In genomic region chr17:81285179-81285878, GRCh38 we compare ENCODE assay signal across 8 cellular contexts. TPM values are rescaled to one million over a fixed set of nuclear protein-coding genes. Genes with fewer than 3 reads are reported as not detected.
DNase-seq lines count a peak whose midpoint lies in the region; ATAC-seq and TF ChIP-seq lines count a peak whose summit lies in the region.

No MANE protein-coding gene starts in this region.

- dilution Hi-C loops in mammary epithelial cell (cut with HindIII; ENCODE audit: low sequenced_read_pairs): loop anchor here (5.0 to 10.0 kb wide), 3 partner anchors 61 to 172 kb away; partner anchors contain the start of gene CEP131

- DNase-seq in breast epithelium (ENCODE audit: low spot score in 2 of 2): no peak
- DNase-seq in mammary epithelial cell: no peak
- DNase-seq in activated T-cell treated with anti-CD3 and anti-CD28 coated beads, Interleukin-2, amount 50 U/mL, for 1 hour: peak; percentile 49
- peak; percentile 76 for DNase-seq in fibroblast of villous mesenchyme (ENCODE audit: low read depth)
- peak; percentile 75 for DNase-seq in retina
- no peak for DNase-seq in NCI-H69 (lab: John Stamatoyannopoulos, UW)

- H3K27ac ChIP-seq in breast epithelium: peak overlapping the region; percentile 31 to 85
- no peak overlapping the region for H3K27ac ChIP-seq in mammary epithelial cell (ENCODE audit: insufficient read depth, low read depth, low read length)

- ATAC-seq in HG03442 (IDR thresholded peaks at IDR 0.05; ENCODE audit: unreplicated experiment) (no peak), GM18517 (IDR thresholded peaks at IDR 0.05; ENCODE audit: unreplicated experiment) (no peak)

- intact Hi-C loops in breast epithelium (cut with DNase I; ENCODE audit: low total_unique reads): no loop called here
- intact Hi-C loops in mammary epithelial cell (cut with micrococcal nuclease): no loop called here

- peaks cover 49% of the 10 kb centered on the region for H3K79me2 ChIP-seq in mammary epithelial cell (ENCODE audit: insufficient read depth, low read length)

- BruUV-seq in mammary epithelial cell (replicated peaks; lab: Mats Ljungman, UMichigan): no TSS peak

- CTCF ChIA-PET in mammary epithelial cell (lab: Charles Lee; ENCODE audit: low non-redundant PET): no interaction called here

- no peak overlapping the region for H2AFZ ChIP-seq in mammary epithelial cell (ENCODE audit: low read depth, low read length)

- H3K9me3 ChIP-seq in breast epithelium (no peaks in the 10 kb centered on the region), mammary epithelial cell (replicated peaks; ENCODE audit: insufficient read depth, low read length) (no peaks in the 10 kb centered on the region)

- TF ChIP-seq CTCF in breast epithelium (IDR thresholded peaks at IDR 0.05): no peak
- TF ChIP-seq CTCF in mammary epithelial cell (conservative IDR thresholded peaks at IDR 0.05 in 1 of 2, IDR thresholded peaks at IDR 0.05 in 1 of 2; ENCODE audit: extremely low read depth in 1 of 2, insufficient read depth in 1 of 2, low read depth in 1 of 2, low read length in 2 of 2): no peak
- no peak for TF ChIP-seq CTCF in fibroblast of villous mesenchyme (IDR thresholded peaks at IDR 0.05; ENCODE audit: insufficient read depth, low read depth, low read length)

- in situ Hi-C loops in mammary epithelial cell (cut with MboI; ENCODE audit: low sequenced_read_pairs in 2 of 2): loop anchor here (25.0 kb wide), 1 partner anchor 202 kb away; no protein-coding TSS in a partner anchor

- H3K4me2 ChIP-seq in mammary epithelial cell (ENCODE audit: insufficient read depth, low read depth, low read length): no peak overlapping the region

- peak overlapping the region; percentile 29 to 63 (median 38) for H3K4me3 ChIP-seq in breast epithelium
- no peak overlapping the region for H3K4me3 ChIP-seq in mammary epithelial cell (replicated peaks in 1 of 3; ENCODE audit: insufficient read depth in 1 of 3, low read depth in 2 of 3, low read length in 3 of 3)
- H3K4me3 ChIP-seq in fibroblast of villous mesenchyme (ENCODE audit: low read depth, low read length): peak overlapping the region; percentile 4

- H3K9ac ChIP-seq in mammary epithelial cell (ENCODE audit: insufficient read depth, low read length): no peak overlapping the region

- H3K4me1 ChIP-seq in breast epithelium (no peaks in the 10 kb centered on the region), mammary epithelial cell (ENCODE audit: insufficient read depth, low read length) (no peaks in the 10 kb centered on the region)

- H3K27me3 ChIP-seq in breast epithelium (no peaks in the 10 kb centered on the region), mammary epithelial cell (ENCODE audit: insufficient read depth, low read length) (no peaks in the 10 kb centered on the region)

- no peaks in the 10 kb centered on the region for H4K20me1 ChIP-seq in mammary epithelial cell (ENCODE audit: insufficient read depth, low read length)

- 89% methylated on average over 28 of the region's 37 CpGs for whole genome bisulfite sequencing in mammary epithelial cell (ENCODE audit: low coverage, missing lambda C conversion rate)

- H3K36me3 ChIP-seq in breast epithelium (no peaks in the 10 kb centered on the region), mammary epithelial cell (ENCODE audit: insufficient read depth, low read length) (peaks cover 6% of the 10 kb centered on the region)

- no peak for TF ChIP-seq POLR2A in breast epithelium (IDR thresholded peaks at IDR 0.05)

RNA-seq across cellular contexts. Expression of gene SLC38A10, which starts 9.8 kb away (rescaled TPM):
- 100 to 1,000 TPM in 1 of 3 donors, 10 to 100 TPM in 2; 52.4 to 104 (median 85.2) TPM for total RNA-seq in breast epithelium
- 10 to 100 TPM; 36.5 to 71.7 TPM for total RNA-seq in mammary epithelial cell
- 30.5 TPM for polyA plus RNA-seq in mammary epithelial cell
- polyA minus RNA-seq in mammary epithelial cell: 28.5 TPM
- total RNA-seq in fibroblast of villous mesenchyme: 51.4 and 57.3 TPM in 2 replicates

RNA-seq across cellular contexts. Expression of gene NDUFAF8, which starts 46.2 kb away (rescaled TPM):
- 10 to 100 TPM; 34.2 to 39.7 (median 35.2) TPM for total RNA-seq in breast epithelium
- 10 to 100 TPM; 14.7 to 98.1 TPM for total RNA-seq in mammary epithelial cell
- polyA plus RNA-seq in mammary epithelial cell: 112 TPM
- polyA minus RNA-seq in mammary epithelial cell: 69.0 TPM
- total RNA-seq in fibroblast of villous mesenchyme: 31.5 and 32.2 TPM in 2 replicates

RNA-seq across cellular contexts. Expression of gene TEPSIN, which starts 46.5 kb away (rescaled TPM):
- total RNA-seq in breast epithelium (10 to 100 TPM; 33.9 to 54.3 (median 36.4) TPM), mammary epithelial cell (10 to 100 TPM; 15.7 to 25.7 TPM), fibroblast of villous mesenchyme (13.2 and 17.7 TPM in 2 replicates)
- polyA plus RNA-seq in mammary epithelial cell: 10.3 TPM
- polyA minus RNA-seq in mammary epithelial cell: 3.9 TPM

Comparison
In these comparisons a context has a peak if more than half of its experiments do, and no peak if none do; other contexts are left out.
1. H3K4me3 ChIP-seq: peak in breast epithelium (3 of 3) and fibroblast of villous mesenchyme (single experiment); none in mammary epithelial cell (0 of 3).
2. DNase-seq: peak in activated T-cell treated with anti-CD3 and anti-CD28 coated beads, Interleukin-2, amount 50 U/mL, for 1 hour (single experiment), fibroblast of villous mesenchyme (single experiment) and retina (single experiment); none in breast epithelium (0 of 2), mammary epithelial cell (single experiment) and NCI-H69 (single experiment).